8 cellular contexts compared by ENCODE assay signal in genomic region chr17:81295031-81295677, GRCh38. TPM values are rescaled to one million over a fixed set of nuclear protein-coding genes. Genes with fewer than 3 reads are reported as not detected.
A peak's percentile ranks its signal among the peaks of the same experiment; 100 is the strongest.
DNase-seq lines count a peak whose midpoint lies in the region; ATAC-seq and TF ChIP-seq lines count a peak whose summit lies in the region.

Gene SLC38A10 (minus strand): TSS chr17:81295307. CDS start chr17:81294921, 386 bp downstream.

- POLR2A ChIA-PET in CD4-positive, alpha-beta T cell (lab: Charles Lee): interaction anchor here (0.8 to 2.5 kb wide), 9 partner anchors 9 to 368 kb away, joined by 3 to 24 read pairs (median 4); partner anchors contain the start of genes ACTG1, NDUFAF8 and TEPSIN

- TF ChIP-seq CTCF in CD4-positive, alpha-beta T cell (IDR thresholded peaks at IDR 0.05): no peak
- TF ChIP-seq CTCF in lung (IDR thresholded peaks at IDR 0.05; ENCODE audit: control extremely low read depth, extremely low read depth): no peak

- no peaks in the 10 kb centered on the region for H3K27me3 ChIP-seq in CD4-positive, alpha-beta T cell (ENCODE audit: control insufficient read depth, insufficient read depth, low read length)
- no peaks in the 10 kb centered on the region for H3K27me3 ChIP-seq in lung (ENCODE audit: control insufficient read depth, insufficient read depth)

- peak within 1 kb of the TSS; percentile 100 for H3K27ac Mint-ChIP-seq in CD4-positive, alpha-beta T cell

- H3K4me3 ChIP-seq in lung: peak within 1 kb of the TSS; percentile 96

- no peaks in the 10 kb centered on the region for H3K27me3 Mint-ChIP-seq in CD4-positive, alpha-beta T cell

- H3K9me3 ChIP-seq in CD4-positive, alpha-beta T cell (ENCODE audit: control insufficient read depth, low read length): no peaks in the 10 kb centered on the region
- no peaks in the 10 kb centered on the region for H3K9me3 ChIP-seq in lung (ENCODE audit: control insufficient read depth in 2 of 2, insufficient read depth in 1 of 2, low read length in 1 of 2)

- WGBS in lung, 2 donors: 0% methylated on average over 44 to 59 of the region's 59 CpGs

- intact Hi-C loops in CD4-positive, alpha-beta T cell (cut with DNase I, micrococcal nuclease): loop anchor here in 1 of 2 experiments (1.0 to 10.0 kb wide), 5 partner anchors 43 to 220 kb away; partner anchors contain the start of genes ACTG1, CEP131, NDUFAF8 and TEPSIN

- no peaks in the 10 kb centered on the region for H3K9me3 Mint-ChIP-seq in CD4-positive, alpha-beta T cell

- CTCF ChIA-PET in CD4-positive, alpha-beta T cell (lab: Charles Lee): interaction anchor here (1.5 to 1.7 kb wide), 3 partner anchors 10 to 224 kb away, joined by 3 to 9 read pairs (median 4); no protein-coding TSS in a partner anchor

- H3K27ac ChIP-seq in CD4-positive, alpha-beta T cell (ENCODE audit: low read depth, low read length): peak within 1 kb of the TSS; percentile 85
- peak within 1 kb of the TSS; percentile 95 to 98 for H3K27ac ChIP-seq in lung (ENCODE audit: low read depth in 1 of 2, low read length in 1 of 2)

- peak; percentile 82 to 92 (median 88) for DNase-seq in CD4-positive, alpha-beta T cell
- DNase-seq in NK-92 (lab: John Stamatoyannopoulos, UW; ENCODE audit: unreplicated experiment) (peak; percentile 48), ecto neural progenitor cell (ENCODE audit: low spot score) (peak; percentile 95), lung (ENCODE audit: low spot score) (peak; percentile 94)
- DNase-seq in activated CD8-positive, alpha-beta memory T cell treated with anti-CD3 and anti-CD28 coated beads for 1 hour (ENCODE audit: extremely low read depth in 1 of 2, low read depth in 1 of 2): peak; percentile 69 to 90
- peak; percentile 87 to 91 (median 87) for DNase-seq in stimulated activated CD4-positive, alpha-beta T cell treated with anti-CD3 and anti-CD28 coated beads, TNF-alpha, amount 100 ng/mL, for 24 hours (ENCODE audit: low read depth in 3 of 3)

- H3K4me1 Mint-ChIP-seq in CD4-positive, alpha-beta T cell (ENCODE audit: low read depth): peaks cover 43% of the 10 kb centered on the region

- H3K4me3 Mint-ChIP-seq in CD4-positive, alpha-beta T cell: peak within 1 kb of the TSS; percentile 100

- ATAC-seq in CD4-positive, alpha-beta T cell (ENCODE audit: poor library complexity): peak; percentile 79
- peak; percentile 86 for ATAC-seq in GM19372 (IDR thresholded peaks at IDR 0.05; ENCODE audit: low read depth, unreplicated experiment)
- peak; percentile 84 for ATAC-seq in HG03521 (IDR thresholded peaks at IDR 0.05; ENCODE audit: unreplicated experiment)
- peak; percentile 91 for ATAC-seq in lung (ENCODE audit: insufficient read depth, low FRiP score)

- H3K4me1 ChIP-seq in lung (ENCODE audit: control insufficient read depth in 2 of 2, insufficient read depth in 2 of 2, low read length in 2 of 2): peaks cover 0 to 9% of the 10 kb centered on the region in 2 donors

- no peaks in the 10 kb centered on the region for H3K36me3 ChIP-seq in lung (ENCODE audit: control insufficient read depth in 2 of 2, insufficient read depth in 2 of 2, low read length in 2 of 2)

- H3K36me3 Mint-ChIP-seq in CD4-positive, alpha-beta T cell (ENCODE audit: low read depth): peaks cover 23% of the 10 kb centered on the region

RNA-seq across cellular contexts. Expression of gene SLC38A10, which starts in this region (rescaled TPM):
- total RNA-seq in CD4-positive, alpha-beta T cell: 10 to 100 TPM; 22.8 to 26.4 TPM
- 100 to 1,000 TPM in 1 of 2 donors, 10 to 100 TPM in 1; 56.0 to 127 TPM for total RNA-seq in lung
- polyA plus RNA-seq in lung: 10 to 100 TPM; 69.6 to 95.3 TPM

Comparison
In these comparisons a context has a peak if more than half of its experiments do, and no peak if none do; other contexts are left out.
1. Peak in every context shown above with its lines: DNase-seq, ATAC-seq, H3K4me3 ChIP-seq and H3K27ac ChIP-seq.